Comparison of ENCODE assay signal across 1 cellular context in the genomic region with DNA sequence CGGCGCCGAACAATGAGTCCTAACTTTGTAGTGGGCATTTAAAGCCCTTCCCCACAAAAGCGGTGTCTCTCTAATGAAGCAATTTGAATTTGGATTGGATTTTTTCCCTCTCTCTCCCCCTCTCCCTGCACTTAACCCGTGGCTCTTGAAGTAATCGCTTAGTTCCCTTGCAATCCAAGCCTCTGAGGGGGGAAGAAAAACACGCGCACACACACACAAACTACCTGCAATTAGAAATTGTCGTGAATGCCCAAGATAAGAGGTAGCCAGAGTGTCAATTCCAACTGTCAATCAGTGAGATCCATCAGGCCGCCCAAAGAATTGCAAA.
A peak's percentile ranks its signal among the peaks of the same experiment; 100 is the strongest.
TF ChIP-seq lines count a peak whose summit lies in the region.

No MANE protein-coding gene starts in this region.

TF ChIP-seq in HepG2, 621 proteins besides CTCF, POLR2A, EP300 and RAD21:
- TF ChIP-seq MTF2 (CRISPR knock-in tag; IDR thresholded peaks at IDR 0.05; ENCODE audit: borderline replicate concordance) (0 out of 2 replicates have a peak, but pooled peaks have one; percentile 16), FLYWCH1 (CRISPR knock-in tag; IDR thresholded peaks at IDR 0.05) (no peak)
